In the genomic region with DNA sequence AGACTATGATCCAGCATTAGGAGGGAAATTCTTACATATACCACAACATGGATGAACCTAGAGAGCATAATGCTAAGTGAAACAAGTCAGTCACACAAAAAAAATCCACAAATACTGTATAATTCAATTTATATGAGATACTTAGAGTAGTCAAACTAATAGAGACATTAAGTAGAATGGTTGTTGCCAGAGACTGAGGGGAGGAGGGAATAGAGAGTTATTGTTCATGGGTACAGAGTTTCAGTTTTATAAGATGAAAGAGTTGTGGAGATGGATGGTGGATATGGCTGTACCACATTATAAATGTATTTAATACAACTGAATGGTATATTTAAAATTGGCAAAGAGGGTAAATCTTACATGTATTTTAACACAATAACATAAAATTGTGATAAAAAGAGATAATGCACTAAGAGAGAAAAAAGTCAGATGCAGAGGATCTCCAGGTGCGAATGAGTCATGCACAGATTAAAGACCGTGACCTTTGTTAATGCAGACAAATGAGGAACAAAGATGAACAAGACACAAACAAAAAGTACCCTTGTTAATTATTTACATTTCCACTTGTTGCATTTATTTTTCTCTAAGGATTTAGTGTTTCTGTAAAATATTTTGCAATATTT, we compare ENCODE assay signal across 1 cellular context.
A peak's percentile ranks its signal among the peaks of the same experiment; 100 is the strongest.
TF ChIP-seq lines count a peak whose summit lies in the region.

No MANE protein-coding gene starts in this region.

TF ChIP-seq in GM12878, 131 proteins besides CTCF, POLR2A, EP300 and RAD21 (continued from another document):
- no peak for TF ChIP-seq IRF5 (IDR thresholded peaks at IDR 0.05; ENCODE audit: borderline replicate concordance)
- peak; percentile 71; the same call in 1 of the 2 replicates for TF ChIP-seq PAX8 (IDR thresholded peaks at IDR 0.05)
- no peak for TF ChIP-seq KLF5 (IDR thresholded peaks at IDR 0.05; ENCODE audit: partially characterized antibody)
- TF ChIP-seq SUPT20H (IDR thresholded peaks at IDR 0.05; ENCODE audit: borderline replicate concordance, control insufficient read depth, low read depth, low read length) = no peak
- TF ChIP-seq POLR2AphosphoS5 (IDR thresholded peaks at IDR 0.05; ENCODE audit: low read length) = no peak
- TF ChIP-seq HCFC1 (IDR thresholded peaks at IDR 0.05; ENCODE audit: low read length) = no peak
- TF ChIP-seq BMI1 (IDR thresholded peaks at IDR 0.05; ENCODE audit: borderline replicate concordance) = peak; percentile 83
- TF ChIP-seq NR2C1 (IDR thresholded peaks at IDR 0.05) = peak; percentile 40; the same call in 1 of the 2 replicates
- no peak for TF ChIP-seq SMARCA5 (IDR thresholded peaks at IDR 0.05)
- TF ChIP-seq BACH1 (IDR thresholded peaks at IDR 0.05; ENCODE audit: borderline replicate concordance) = peak; percentile 63; the same call in 1 of the 2 replicates
- TF ChIP-seq MEF2A (IDR thresholded peaks at IDR 0.05; ENCODE audit: insufficient read depth, low read depth, low read length) = no peak
- no peak for TF ChIP-seq BCL3 (IDR thresholded peaks at IDR 0.05; ENCODE audit: borderline replicate concordance, insufficient read depth, low read depth, low read length, poor library complexity, severe bottlenecking)
- no peak for TF ChIP-seq SREBF2 (IDR thresholded peaks at IDR 0.05; ENCODE audit: low read length)
- peak; percentile 92 for TF ChIP-seq PAX5 (IDR thresholded peaks at IDR 0.05; ENCODE audit: borderline replicate concordance, low read depth, low read length)
- no peak for TF ChIP-seq CBFB (IDR thresholded peaks at IDR 0.05; ENCODE audit: low read depth)
- peak; percentile 43; the same call in 1 of the 2 replicates for TF ChIP-seq NFIC (IDR thresholded peaks at IDR 0.05; ENCODE audit: low read depth, low read length)
- TF ChIP-seq, protein P1, sequence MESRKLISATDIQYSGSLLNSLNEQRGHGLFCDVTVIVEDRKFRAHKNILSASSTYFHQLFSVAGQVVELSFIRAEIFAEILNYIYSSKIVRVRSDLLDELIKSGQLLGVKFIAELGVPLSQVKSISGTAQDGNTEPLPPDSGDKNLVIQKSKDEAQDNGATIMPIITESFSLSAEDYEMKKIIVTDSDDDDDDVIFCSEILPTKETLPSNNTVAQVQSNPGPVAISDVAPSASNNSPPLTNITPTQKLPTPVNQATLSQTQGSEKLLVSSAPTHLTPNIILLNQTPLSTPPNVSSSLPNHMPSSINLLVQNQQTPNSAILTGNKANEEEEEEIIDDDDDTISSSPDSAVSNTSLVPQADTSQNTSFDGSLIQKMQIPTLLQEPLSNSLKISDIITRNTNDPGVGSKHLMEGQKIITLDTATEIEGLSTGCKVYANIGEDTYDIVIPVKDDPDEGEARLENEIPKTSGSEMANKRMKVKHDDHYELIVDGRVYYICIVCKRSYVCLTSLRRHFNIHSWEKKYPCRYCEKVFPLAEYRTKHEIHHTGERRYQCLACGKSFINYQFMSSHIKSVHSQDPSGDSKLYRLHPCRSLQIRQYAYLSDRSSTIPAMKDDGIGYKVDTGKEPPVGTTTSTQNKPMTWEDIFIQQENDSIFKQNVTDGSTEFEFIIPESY (IDR thresholded peaks at IDR 0.05) = no peak
- TF ChIP-seq TCF12 (IDR thresholded peaks at IDR 0.05; ENCODE audit: low read depth, low read length) = peak; percentile 79
- TF ChIP-seq, protein P2, sequence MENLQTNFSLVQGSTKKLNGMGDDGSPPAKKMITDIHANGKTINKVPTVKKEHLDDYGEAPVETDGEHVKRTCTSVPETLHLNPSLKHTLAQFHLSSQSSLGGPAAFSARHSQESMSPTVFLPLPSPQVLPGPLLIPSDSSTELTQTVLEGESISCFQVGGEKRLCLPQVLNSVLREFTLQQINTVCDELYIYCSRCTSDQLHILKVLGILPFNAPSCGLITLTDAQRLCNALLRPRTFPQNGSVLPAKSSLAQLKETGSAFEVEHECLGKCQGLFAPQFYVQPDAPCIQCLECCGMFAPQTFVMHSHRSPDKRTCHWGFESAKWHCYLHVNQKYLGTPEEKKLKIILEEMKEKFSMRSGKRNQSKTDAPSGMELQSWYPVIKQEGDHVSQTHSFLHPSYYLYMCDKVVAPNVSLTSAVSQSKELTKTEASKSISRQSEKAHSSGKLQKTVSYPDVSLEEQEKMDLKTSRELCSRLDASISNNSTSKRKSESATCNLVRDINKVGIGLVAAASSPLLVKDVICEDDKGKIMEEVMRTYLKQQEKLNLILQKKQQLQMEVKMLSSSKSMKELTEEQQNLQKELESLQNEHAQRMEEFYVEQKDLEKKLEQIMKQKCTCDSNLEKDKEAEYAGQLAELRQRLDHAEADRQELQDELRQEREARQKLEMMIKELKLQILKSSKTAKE (IDR thresholded peaks at IDR 0.05; ENCODE audit: low read depth, poor library complexity, severe bottlenecking) = peak; percentile 30
- no peak for TF ChIP-seq MTA3 (IDR thresholded peaks at IDR 0.05; ENCODE audit: borderline replicate concordance, low read length)
- peak; percentile 96 for TF ChIP-seq DPF2 (IDR thresholded peaks at IDR 0.05)
- TF ChIP-seq, protein P3, sequence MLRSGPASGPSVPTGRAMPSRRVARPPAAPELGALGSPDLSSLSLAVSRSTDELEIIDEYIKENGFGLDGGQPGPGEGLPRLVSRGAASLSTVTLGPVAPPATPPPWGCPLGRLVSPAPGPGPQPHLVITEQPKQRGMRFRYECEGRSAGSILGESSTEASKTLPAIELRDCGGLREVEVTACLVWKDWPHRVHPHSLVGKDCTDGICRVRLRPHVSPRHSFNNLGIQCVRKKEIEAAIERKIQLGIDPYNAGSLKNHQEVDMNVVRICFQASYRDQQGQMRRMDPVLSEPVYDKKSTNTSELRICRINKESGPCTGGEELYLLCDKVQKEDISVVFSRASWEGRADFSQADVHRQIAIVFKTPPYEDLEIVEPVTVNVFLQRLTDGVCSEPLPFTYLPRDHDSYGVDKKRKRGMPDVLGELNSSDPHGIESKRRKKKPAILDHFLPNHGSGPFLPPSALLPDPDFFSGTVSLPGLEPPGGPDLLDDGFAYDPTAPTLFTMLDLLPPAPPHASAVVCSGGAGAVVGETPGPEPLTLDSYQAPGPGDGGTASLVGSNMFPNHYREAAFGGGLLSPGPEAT (IDR thresholded peaks at IDR 0.05; ENCODE audit: low read depth) = peak; percentile 73; the same call in 1 of the 2 replicates
- TF ChIP-seq E2F8 (IDR thresholded peaks at IDR 0.05; ENCODE audit: low read depth, partially characterized antibody) = no peak
- TF ChIP-seq CHD2 (IDR thresholded peaks at IDR 0.05; ENCODE audit: borderline replicate concordance, low read depth, low read length) = no peak
- no peak for TF ChIP-seq TAF1 (IDR thresholded peaks at IDR 0.05; ENCODE audit: borderline replicate concordance, low read depth, low read length)
- TF ChIP-seq MTA2 (IDR thresholded peaks at IDR 0.05; ENCODE audit: low read depth) = peak; percentile 95
- no peak for TF ChIP-seq KAT2A (conservative IDR thresholded peaks at IDR 0.05; ENCODE audit: control insufficient read depth, low read depth, low read length)
- peak; percentile 93 for TF ChIP-seq ATF7 (IDR thresholded peaks at IDR 0.05; ENCODE audit: low read depth)
- no peak for TF ChIP-seq TBL1XR1 (IDR thresholded peaks at IDR 0.05; ENCODE audit: low read depth, low read length)
- peak; percentile 74; the same call in 1 of the 2 replicates for TF ChIP-seq JUND (IDR thresholded peaks at IDR 0.05; ENCODE audit: low read depth, low read length)
- peak; percentile 82; the same call in 1 of the 2 replicates for TF ChIP-seq NBN (IDR thresholded peaks at IDR 0.05)
- no peak for TF ChIP-seq STAT3 (IDR thresholded peaks at IDR 0.05; ENCODE audit: low read depth, low read length)
- no peak for TF ChIP-seq SMAD5 (IDR thresholded peaks at IDR 0.05; ENCODE audit: low read depth)
